21 cellular contexts compared by ENCODE assay signal in the genomic region with DNA sequence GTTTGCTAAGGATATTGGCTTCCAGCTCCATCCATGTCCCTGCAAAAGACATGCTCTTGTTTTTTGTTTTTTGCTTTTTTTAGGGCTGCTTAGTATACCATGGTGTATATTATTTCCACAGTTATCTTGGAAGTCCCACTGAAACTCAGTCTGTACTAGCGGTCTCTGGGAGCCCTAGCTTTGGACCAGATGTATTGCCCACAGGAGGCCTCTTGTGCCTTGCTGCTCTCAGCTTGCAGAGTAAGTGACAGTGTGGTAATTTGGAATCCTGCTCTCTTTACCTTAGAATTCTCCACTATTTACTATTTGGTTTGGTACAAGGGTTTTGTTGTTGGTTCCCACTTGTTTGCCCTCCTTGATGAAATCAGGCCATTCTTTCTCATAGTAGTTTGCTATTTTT.
"Had no signal": no experiment of that assay in that cellular context is flagged by ENCODE, and none has a peak within 500 bp of the region (broad histone marks: within the 10 kb centered on the region; RNA-seq: fewer than 3 reads in every experiment).

No MANE protein-coding gene starts in this region.

- DNase-seq: dorsolateral prefrontal cortex; effector CD4-positive, alpha-beta T cell; mucosa of descending colon; naive B cell; occipital lobe; pancreas; right lobe of liver; small intestine; stimulated activated CD4-positive, alpha-beta T cell treated with anti-CD3 and anti-CD28 coated beads, Interleukin-15, amount 100 ng/mL, for 24 hours; stimulated activated CD4-positive, alpha-beta T cell treated with anti-CD3 and anti-CD28 coated beads, Interleukin-2, amount 100 ng/mL, for 48 hours; stimulated activated naive CD4-positive, alpha-beta T cell; stimulated activated naive CD8-positive, alpha-beta T cell treated with anti-CD3 and anti-CD28 coated beads, Interleukin-15, amount 100 ng/mL, for 72 hours; transverse colon; upper lobe of right lung; uterus had no signal

- H3K27me3 ChIP-seq: dorsolateral prefrontal cortex, pancreas, right lobe of liver, suprapubic skin, transverse colon, upper lobe of right lung, uterus had no signal

- H3K27ac Mint-ChIP-seq: memory B cell; mesothelial cell of epicardium; nephron; progenitor cell of endocrine pancreas; stimulated activated naive CD8-positive, alpha-beta T cell treated with anti-CD3 and anti-CD28 coated beads, Interleukin-15, amount 100 ng/mL, for 72 hours had no signal

- H3K9me3 Mint-ChIP-seq: nephron had no signal

- ATAC-seq: mucosa of descending colon; pancreas; right lobe of liver; stimulated activated naive CD8-positive, alpha-beta T cell treated with anti-CD3 and anti-CD28 coated beads, Interleukin-15, amount 100 ng/mL, for 72 hours; upper lobe of right lung had no signal

- H3K4me3 Mint-ChIP-seq: memory B cell; mesothelial cell of epicardium; naive B cell; nephron; stimulated activated naive CD8-positive, alpha-beta T cell treated with anti-CD3 and anti-CD28 coated beads, Interleukin-15, amount 100 ng/mL, for 72 hours had no signal

- H3K36me3 ChIP-seq: pancreas, right lobe of liver, suprapubic skin, transverse colon, upper lobe of right lung, uterus had no signal

- H3K36me3 Mint-ChIP-seq: memory B cell, mesothelial cell of epicardium, naive B cell had no signal

- H3K4me1 Mint-ChIP-seq: memory B cell; nephron; stimulated activated naive CD8-positive, alpha-beta T cell treated with anti-CD3 and anti-CD28 coated beads, Interleukin-15, amount 100 ng/mL, for 72 hours had no signal

- H3K4me3 ChIP-seq: dorsolateral prefrontal cortex, lung, mucosa of descending colon, pancreas, right lobe of liver, suprapubic skin, transverse colon, upper lobe of right lung, uterus had no signal

- H3K27me3 Mint-ChIP-seq: memory B cell; naive B cell; progenitor cell of endocrine pancreas; stimulated activated naive CD8-positive, alpha-beta T cell treated with anti-CD3 and anti-CD28 coated beads, Interleukin-15, amount 100 ng/mL, for 72 hours had no signal

- H3K27ac ChIP-seq: dorsolateral prefrontal cortex, pancreas, right lobe of liver, suprapubic skin, transverse colon, upper lobe of right lung, uterus had no signal

- H3K4me1 ChIP-seq: pancreas, right lobe of liver, suprapubic skin, transverse colon, upper lobe of right lung, uterus had no signal

- H3K9me3 ChIP-seq: pancreas, right lobe of liver, suprapubic skin, transverse colon, upper lobe of right lung, uterus had no signal
